In the genomic region with DNA sequence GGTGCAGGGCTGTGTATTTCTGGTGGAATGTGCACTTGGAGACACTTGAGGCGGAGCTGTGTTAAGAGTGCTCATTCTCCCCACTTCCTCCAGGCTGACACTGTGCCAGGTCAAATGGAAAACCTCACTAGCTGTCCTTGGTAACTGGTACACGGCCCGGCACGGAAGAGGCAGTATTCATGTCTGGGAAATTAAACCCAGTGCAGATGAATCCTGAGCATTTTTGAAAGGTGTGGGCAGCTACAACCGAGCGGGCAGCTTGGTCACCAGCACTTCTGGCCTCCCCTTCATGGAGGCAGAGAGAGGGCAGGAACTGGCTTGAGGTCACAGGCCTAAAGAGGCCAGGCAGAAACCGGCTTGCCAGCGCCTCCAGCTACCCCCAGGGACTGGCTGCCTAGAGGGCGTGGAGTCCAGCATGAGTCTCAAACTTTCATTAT, we compare ENCODE assay signal across 10 cellular contexts. TPM values are rescaled to one million over a fixed set of nuclear protein-coding genes. Genes with fewer than 3 reads are reported as not detected.
DNase-seq lines count a peak whose midpoint lies in the region; ATAC-seq, FAIRE-seq and TF ChIP-seq lines count a peak whose summit lies in the region.
"Had no signal": no experiment of that assay in that cellular context is flagged by ENCODE, and none has a peak within 500 bp of the region (broad histone marks: within the 10 kb centered on the region; RNA-seq: fewer than 3 reads in every experiment).

No MANE protein-coding gene starts in this region.

- H3K9ac ChIP-seq in BLaER1 treated with 17β-estradiol and CSF1 and Interleukin-3, amounts not matched to agents 10 nM and 100 nM = peak overlapping the region; percentile 85 to 96 (median 89); a peak in 20 of 22 replicates
- H3K9ac ChIP-seq in HUES6 (ENCODE audit: low read length) = no peak overlapping the region
- peak overlapping the region; percentile 31 for H3K9ac ChIP-seq in astrocyte (ENCODE audit: low read length)

- no peak for FAIRE-seq in astrocyte (lab: Jason Lieb, UNC)

- no peak overlapping the region for H2AFZ ChIP-seq in astrocyte (ENCODE audit: low read depth, low read length)

- no peaks in the 10 kb centered on the region for H3K9me3 Mint-ChIP-seq in astrocyte (ENCODE audit: unreplicated experiment)
- no peaks in the 10 kb centered on the region for H3K9me3 Mint-ChIP-seq in naive thymus-derived CD4-positive, alpha-beta T cell

- intact Hi-C loops in naive thymus-derived CD4-positive, alpha-beta T cell (cut with micrococcal nuclease) = loop anchor here in 1 of 2 donors (10.0 kb wide), 2 partner anchors 181 to 461 kb away; a partner anchor contains a TSS

- no peaks in the 10 kb centered on the region for H3K27me3 Mint-ChIP-seq in astrocyte (ENCODE audit: low read depth, unreplicated experiment)
- H3K27me3 Mint-ChIP-seq in naive thymus-derived CD4-positive, alpha-beta T cell = no peaks in the 10 kb centered on the region

- H3K36me3 Mint-ChIP-seq in astrocyte (ENCODE audit: low read depth, unreplicated experiment) = peaks cover 13% of the 10 kb centered on the region
- peaks cover 0 to 27% (median 17%) of the 10 kb centered on the region in 5 donors for H3K36me3 Mint-ChIP-seq in naive thymus-derived CD4-positive, alpha-beta T cell

- peaks cover 15% of the 10 kb centered on the region for H3K4me1 Mint-ChIP-seq in astrocyte (ENCODE audit: low read depth, unreplicated experiment)
- H3K4me1 Mint-ChIP-seq in naive thymus-derived CD4-positive, alpha-beta T cell = peaks cover 23 to 47% (median 33%) of the 10 kb centered on the region in 7 donors

- peaks cover 19 to 62% (median 57%) of the 10 kb centered on the region in 11 experiments; a peak in 21 of 22 replicates for H4K20me1 ChIP-seq in BLaER1 treated with 17β-estradiol and CSF1 and Interleukin-3, amounts not matched to agents 10 nM and 100 nM
- peaks cover 36% of the 10 kb centered on the region for H4K20me1 ChIP-seq in astrocyte (ENCODE audit: insufficient read depth, low read length)

- H3K4me1 ChIP-seq in BLaER1 treated with 17β-estradiol and CSF1 and Interleukin-3, amounts not matched to agents 10 nM and 100 nM = peaks cover 37 to 65% (median 56%) of the 10 kb centered on the region in 10 experiments
- H3K4me1 ChIP-seq in HUES6 (ENCODE audit: control insufficient read depth, insufficient read depth, low read length) = peaks cover 4% of the 10 kb centered on the region
- H3K4me1 ChIP-seq in astrocyte (ENCODE audit: insufficient read depth, low read length) = peaks cover 12% of the 10 kb centered on the region
- peaks cover 12 to 18% of the 10 kb centered on the region in 2 donors for H3K4me1 ChIP-seq in naive thymus-derived CD4-positive, alpha-beta T cell (ENCODE audit: control insufficient read depth in 2 of 2, insufficient read depth in 2 of 2, low read length in 2 of 2)

- POLR2A ChIA-PET in naive thymus-derived CD4-positive, alpha-beta T cell (lab: Charles Lee) = interaction anchor here (2.3 to 3.5 kb wide), 2 partner anchors 25 to 43 kb away, joined by 6 to 35 read pairs; no protein-coding TSS in a partner anchor

- H3K27ac Mint-ChIP-seq in astrocyte (ENCODE audit: unreplicated experiment) = peak overlapping the region; percentile 26
- H3K27ac Mint-ChIP-seq in naive thymus-derived CD4-positive, alpha-beta T cell = peak overlapping the region in 8 of 9 donors; percentile 16 to 91 (median 52)

- peak overlapping the region in 1 of 11 experiments; percentile 86; a peak in 1 of 22 replicates for H3K27ac ChIP-seq in BLaER1 treated with 17β-estradiol and CSF1 and Interleukin-3, amounts not matched to agents 10 nM and 100 nM
- H3K27ac ChIP-seq in HUES6 (ENCODE audit: low read depth, low read length) (no peak overlapping the region), astrocyte (ENCODE audit: low read depth, low read length) (no peak overlapping the region)
- H3K27ac ChIP-seq in naive thymus-derived CD4-positive, alpha-beta T cell (ENCODE audit: low read depth, low read length) = no peak overlapping the region

- TF ChIP-seq CTCF in astrocyte (IDR thresholded peaks at IDR 0.05; ENCODE audit: insufficient read depth, low read depth, low read length) = no peak

- CTCF ChIA-PET in naive thymus-derived CD4-positive, alpha-beta T cell (lab: Charles Lee) = interaction anchor here (0.6 kb wide), 1 partner anchor 341 kb away, joined by 3 read pairs; no protein-coding TSS in a partner anchor

- DNase-seq in astrocyte (ENCODE audit: low read depth) (no peak), AML-193 (lab: John Stamatoyannopoulos, UW) (no peak)
- DNase-seq in naive thymus-derived CD4-positive, alpha-beta T cell = no peak
- DNase-seq: EL, mucosa of descending colon had no signal

- ATAC-seq in naive thymus-derived CD4-positive, alpha-beta T cell = no peak
- ATAC-seq in GM19351 (IDR thresholded peaks at IDR 0.05; ENCODE audit: unreplicated experiment) (no peak), HG03342 (IDR thresholded peaks at IDR 0.05; ENCODE audit: unreplicated experiment) (no peak), GM18511 (IDR thresholded peaks at IDR 0.05; ENCODE audit: unreplicated experiment) (no peak)
- ATAC-seq: mucosa of descending colon had no signal

- peak overlapping the region; percentile 71 to 95 (median 84) for H3K4me3 ChIP-seq in BLaER1 treated with 17β-estradiol and CSF1 and Interleukin-3, amounts not matched to agents 10 nM and 100 nM
- H3K4me3 ChIP-seq in HUES6 (ENCODE audit: low read depth, low read length) = peak overlapping the region; percentile 98; the same call in 1 of the 2 replicates
- no peak overlapping the region for H3K4me3 ChIP-seq in astrocyte (ENCODE audit: insufficient read depth, low read depth, low read length)
- H3K4me3 ChIP-seq in naive thymus-derived CD4-positive, alpha-beta T cell (ENCODE audit: low read length) = peak overlapping the region; percentile 75

- no peaks in the 10 kb centered on the region for H3K27me3 ChIP-seq in BLaER1 treated with 17β-estradiol and CSF1 and Interleukin-3, amounts not matched to agents 10 nM and 100 nM
- H3K27me3 ChIP-seq in HUES6 (ENCODE audit: control insufficient read depth, insufficient read depth, low read length) = no peaks in the 10 kb centered on the region
- H3K27me3 ChIP-seq in astrocyte (ENCODE audit: insufficient read depth, low read length) = no peaks in the 10 kb centered on the region
- no peaks in the 10 kb centered on the region for H3K27me3 ChIP-seq in naive thymus-derived CD4-positive, alpha-beta T cell (ENCODE audit: control insufficient read depth in 2 of 2, insufficient read depth in 2 of 2, low read length in 2 of 2)

- H3K9me3 ChIP-seq in BLaER1 treated with 17β-estradiol and CSF1 and Interleukin-3, amounts not matched to agents 10 nM and 100 nM (replicated peaks in 1 of 11) = no peaks in the 10 kb centered on the region
- H3K9me3 ChIP-seq in HUES6 (ENCODE audit: control insufficient read depth, insufficient read depth, low read depth, low read length) (no peaks in the 10 kb centered on the region), astrocyte (ENCODE audit: insufficient read depth, low read depth, low read length) (no peaks in the 10 kb centered on the region)
- H3K9me3 ChIP-seq in naive thymus-derived CD4-positive, alpha-beta T cell (ENCODE audit: control insufficient read depth in 2 of 3, low read length in 3 of 3) = no peaks in the 10 kb centered on the region
- H3K9me3 ChIP-seq: mucosa of descending colon had no signal

- H3K4me2 ChIP-seq in BLaER1 treated with 17β-estradiol and CSF1 and Interleukin-3, amounts not matched to agents 10 nM and 100 nM = peak overlapping the region; percentile 89 to 99 (median 98)
- H3K4me2 ChIP-seq in astrocyte (ENCODE audit: low read length) = peak overlapping the region; percentile 94

- H3K36me3 ChIP-seq in BLaER1 treated with 17β-estradiol and CSF1 and Interleukin-3, amounts not matched to agents 10 nM and 100 nM = peaks cover 43 to 54% (median 50%) of the 10 kb centered on the region in 11 experiments
- H3K36me3 ChIP-seq in HUES6 (ENCODE audit: control insufficient read depth, insufficient read depth, low read length) = peaks cover 46% of the 10 kb centered on the region
- H3K36me3 ChIP-seq in astrocyte (ENCODE audit: insufficient read depth, low read length) = peaks cover 13% of the 10 kb centered on the region
- peaks cover 0 to 40% (median 19%) of the 10 kb centered on the region in 3 experiments for H3K36me3 ChIP-seq in naive thymus-derived CD4-positive, alpha-beta T cell (ENCODE audit: control insufficient read depth in 2 of 3, insufficient read depth in 3 of 3, low read length in 3 of 3)

- H3K4me3 Mint-ChIP-seq in astrocyte (ENCODE audit: unreplicated experiment) = peak overlapping the region; percentile 92
- peak overlapping the region; percentile 48 to 95 (median 91) for H3K4me3 Mint-ChIP-seq in naive thymus-derived CD4-positive, alpha-beta T cell

- peaks cover 40% of the 10 kb centered on the region for H3K79me2 ChIP-seq in astrocyte (ENCODE audit: insufficient read depth, low read length)

RNA-seq across cellular contexts. Expression of a gene that starts 1.6 kb away (rescaled TPM):
- 131 TPM in 2 replicates for total RNA-seq in astrocyte
- 100 to 1,000 TPM in 1 of 5 experiments, 10 to 100 TPM in 4; 64.9 to 104 (median 71.9) TPM for total RNA-seq in naive thymus-derived CD4-positive, alpha-beta T cell
- 10 to 100 TPM; 27.7 to 49.3 TPM for polyA plus RNA-seq in naive thymus-derived CD4-positive, alpha-beta T cell

RNA-seq across cellular contexts. Expression of a gene that starts 48.5 kb away (rescaled TPM):
- 0.10 and 0.50 TPM in 2 replicates for total RNA-seq in astrocyte
- 1 to 10 TPM in 3 of 5 experiments, under 1 TPM in 2; 0.13 to 3.3 (median 1.8) TPM for total RNA-seq in naive thymus-derived CD4-positive, alpha-beta T cell
- under 1 TPM in 1 of 2 donors, not detected in 1; 0.23 TPM for polyA plus RNA-seq in naive thymus-derived CD4-positive, alpha-beta T cell
